In the genomic region with DNA sequence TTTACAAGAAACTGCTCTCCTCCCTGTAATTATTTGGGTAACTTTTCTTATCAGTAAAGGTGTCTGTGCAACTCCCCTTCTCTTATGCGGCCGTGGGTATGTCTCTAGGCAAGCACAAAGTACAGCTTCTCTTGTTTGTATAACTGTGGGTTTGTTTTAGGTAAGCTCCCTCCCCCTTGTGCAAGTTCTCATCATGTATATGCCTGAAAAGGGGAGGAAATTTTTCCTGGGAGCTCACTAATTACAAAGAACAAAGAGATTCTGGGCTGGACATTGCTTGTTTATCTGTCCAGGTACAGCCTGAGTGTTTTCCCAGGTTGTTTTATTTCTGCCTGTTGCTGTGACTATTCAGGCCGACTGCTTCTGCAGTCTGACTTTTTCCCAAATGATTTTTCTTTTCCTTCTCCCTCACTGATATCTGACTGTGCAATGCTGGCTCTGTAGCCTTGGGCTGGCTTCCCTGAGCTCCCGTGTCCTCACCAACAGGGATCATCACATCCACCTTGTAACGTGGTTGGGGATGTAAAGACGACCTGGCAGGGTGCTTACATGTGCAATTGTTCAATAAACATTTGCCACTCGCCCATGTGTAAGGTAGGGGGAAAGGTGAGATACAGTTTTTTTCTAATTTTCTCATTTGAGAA, we compare ENCODE assay signal across 1 cellular context.
TF ChIP-seq lines count a peak whose summit lies in the region.

No MANE protein-coding gene starts in this region.

TF ChIP-seq in H1, 55 proteins besides CTCF, POLR2A, EP300 and RAD21 (continued from another document):
- TF ChIP-seq, protein P1, sequence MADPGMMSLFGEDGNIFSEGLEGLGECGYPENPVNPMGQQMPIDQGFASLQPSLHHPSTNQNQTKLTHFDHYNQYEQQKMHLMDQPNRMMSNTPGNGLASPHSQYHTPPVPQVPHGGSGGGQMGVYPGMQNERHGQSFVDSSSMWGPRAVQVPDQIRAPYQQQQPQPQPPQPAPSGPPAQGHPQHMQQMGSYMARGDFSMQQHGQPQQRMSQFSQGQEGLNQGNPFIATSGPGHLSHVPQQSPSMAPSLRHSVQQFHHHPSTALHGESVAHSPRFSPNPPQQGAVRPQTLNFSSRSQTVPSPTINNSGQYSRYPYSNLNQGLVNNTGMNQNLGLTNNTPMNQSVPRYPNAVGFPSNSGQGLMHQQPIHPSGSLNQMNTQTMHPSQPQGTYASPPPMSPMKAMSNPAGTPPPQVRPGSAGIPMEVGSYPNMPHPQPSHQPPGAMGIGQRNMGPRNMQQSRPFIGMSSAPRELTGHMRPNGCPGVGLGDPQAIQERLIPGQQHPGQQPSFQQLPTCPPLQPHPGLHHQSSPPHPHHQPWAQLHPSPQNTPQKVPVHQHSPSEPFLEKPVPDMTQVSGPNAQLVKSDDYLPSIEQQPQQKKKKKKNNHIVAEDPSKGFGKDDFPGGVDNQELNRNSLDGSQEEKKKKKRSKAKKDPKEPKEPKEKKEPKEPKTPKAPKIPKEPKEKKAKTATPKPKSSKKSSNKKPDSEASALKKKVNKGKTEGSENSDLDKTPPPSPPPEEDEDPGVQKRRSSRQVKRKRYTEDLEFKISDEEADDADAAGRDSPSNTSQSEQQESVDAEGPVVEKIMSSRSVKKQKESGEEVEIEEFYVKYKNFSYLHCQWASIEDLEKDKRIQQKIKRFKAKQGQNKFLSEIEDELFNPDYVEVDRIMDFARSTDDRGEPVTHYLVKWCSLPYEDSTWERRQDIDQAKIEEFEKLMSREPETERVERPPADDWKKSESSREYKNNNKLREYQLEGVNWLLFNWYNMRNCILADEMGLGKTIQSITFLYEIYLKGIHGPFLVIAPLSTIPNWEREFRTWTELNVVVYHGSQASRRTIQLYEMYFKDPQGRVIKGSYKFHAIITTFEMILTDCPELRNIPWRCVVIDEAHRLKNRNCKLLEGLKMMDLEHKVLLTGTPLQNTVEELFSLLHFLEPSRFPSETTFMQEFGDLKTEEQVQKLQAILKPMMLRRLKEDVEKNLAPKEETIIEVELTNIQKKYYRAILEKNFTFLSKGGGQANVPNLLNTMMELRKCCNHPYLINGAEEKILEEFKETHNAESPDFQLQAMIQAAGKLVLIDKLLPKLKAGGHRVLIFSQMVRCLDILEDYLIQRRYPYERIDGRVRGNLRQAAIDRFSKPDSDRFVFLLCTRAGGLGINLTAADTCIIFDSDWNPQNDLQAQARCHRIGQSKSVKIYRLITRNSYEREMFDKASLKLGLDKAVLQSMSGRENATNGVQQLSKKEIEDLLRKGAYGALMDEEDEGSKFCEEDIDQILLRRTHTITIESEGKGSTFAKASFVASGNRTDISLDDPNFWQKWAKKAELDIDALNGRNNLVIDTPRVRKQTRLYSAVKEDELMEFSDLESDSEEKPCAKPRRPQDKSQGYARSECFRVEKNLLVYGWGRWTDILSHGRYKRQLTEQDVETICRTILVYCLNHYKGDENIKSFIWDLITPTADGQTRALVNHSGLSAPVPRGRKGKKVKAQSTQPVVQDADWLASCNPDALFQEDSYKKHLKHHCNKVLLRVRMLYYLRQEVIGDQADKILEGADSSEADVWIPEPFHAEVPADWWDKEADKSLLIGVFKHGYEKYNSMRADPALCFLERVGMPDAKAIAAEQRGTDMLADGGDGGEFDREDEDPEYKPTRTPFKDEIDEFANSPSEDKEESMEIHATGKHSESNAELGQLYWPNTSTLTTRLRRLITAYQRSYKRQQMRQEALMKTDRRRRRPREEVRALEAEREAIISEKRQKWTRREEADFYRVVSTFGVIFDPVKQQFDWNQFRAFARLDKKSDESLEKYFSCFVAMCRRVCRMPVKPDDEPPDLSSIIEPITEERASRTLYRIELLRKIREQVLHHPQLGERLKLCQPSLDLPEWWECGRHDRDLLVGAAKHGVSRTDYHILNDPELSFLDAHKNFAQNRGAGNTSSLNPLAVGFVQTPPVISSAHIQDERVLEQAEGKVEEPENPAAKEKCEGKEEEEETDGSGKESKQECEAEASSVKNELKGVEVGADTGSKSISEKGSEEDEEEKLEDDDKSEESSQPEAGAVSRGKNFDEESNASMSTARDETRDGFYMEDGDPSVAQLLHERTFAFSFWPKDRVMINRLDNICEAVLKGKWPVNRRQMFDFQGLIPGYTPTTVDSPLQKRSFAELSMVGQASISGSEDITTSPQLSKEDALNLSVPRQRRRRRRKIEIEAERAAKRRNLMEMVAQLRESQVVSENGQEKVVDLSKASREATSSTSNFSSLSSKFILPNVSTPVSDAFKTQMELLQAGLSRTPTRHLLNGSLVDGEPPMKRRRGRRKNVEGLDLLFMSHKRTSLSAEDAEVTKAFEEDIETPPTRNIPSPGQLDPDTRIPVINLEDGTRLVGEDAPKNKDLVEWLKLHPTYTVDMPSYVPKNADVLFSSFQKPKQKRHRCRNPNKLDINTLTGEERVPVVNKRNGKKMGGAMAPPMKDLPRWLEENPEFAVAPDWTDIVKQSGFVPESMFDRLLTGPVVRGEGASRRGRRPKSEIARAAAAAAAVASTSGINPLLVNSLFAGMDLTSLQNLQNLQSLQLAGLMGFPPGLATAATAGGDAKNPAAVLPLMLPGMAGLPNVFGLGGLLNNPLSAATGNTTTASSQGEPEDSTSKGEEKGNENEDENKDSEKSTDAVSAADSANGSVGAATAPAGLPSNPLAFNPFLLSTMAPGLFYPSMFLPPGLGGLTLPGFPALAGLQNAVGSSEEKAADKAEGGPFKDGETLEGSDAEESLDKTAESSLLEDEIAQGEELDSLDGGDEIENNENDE (IDR thresholded peaks at IDR 0.05; ENCODE audit: insufficient replicate concordance, low read length) = no peak
- no peak for TF ChIP-seq EGR1 (IDR thresholded peaks at IDR 0.05; ENCODE audit: borderline replicate concordance, low read depth, low read length)
- TF ChIP-seq HDAC2 (IDR thresholded peaks at IDR 0.05; ENCODE audit: borderline replicate concordance in 1 of 2, low read depth in 2 of 2, low read length in 2 of 2) = no peak
- no peak for TF ChIP-seq JUN (IDR thresholded peaks at IDR 0.05; ENCODE audit: low read depth, low read length)
- TF ChIP-seq CTBP2 (IDR thresholded peaks at IDR 0.05; ENCODE audit: borderline replicate concordance, insufficient read depth, insufficient read length, low read length) = no peak
- TF ChIP-seq GTF2F1 (IDR thresholded peaks at IDR 0.05; ENCODE audit: borderline replicate concordance, low read depth, low read length) = no peak
- TF ChIP-seq SIRT6 (IDR thresholded peaks at IDR 0.05; ENCODE audit: low read length) = no peak
- TF ChIP-seq BACH1 (IDR thresholded peaks at IDR 0.05; ENCODE audit: low read length) = no peak
- TF ChIP-seq NANOG (IDR thresholded peaks at IDR 0.05; ENCODE audit: insufficient read depth, low read depth, low read length, poor library complexity, severe bottlenecking) = no peak
